ENCODE assay signal across 8 cellular contexts in genomic region chr11:33039274-33040126, GRCh38.
DNase-seq lines count a peak whose midpoint lies in the region; ATAC-seq, FAIRE-seq and TF ChIP-seq lines count a peak whose summit lies in the region.

TSS of gene TCP11L1 (plus strand) at chr11:33039572. CDS start at chr11:33043774, 4,202 bp downstream.

- H3K4me1 ChIP-seq in OCI-LY1 (ENCODE audit: insufficient read depth, low read length, severe bottlenecking) = peaks cover 19% of the 10 kb centered on the region

- no peak for FAIRE-seq in D721Med (lab: Jason Lieb, UNC)

- H3K9me2 ChIP-seq in OCI-LY1 (ENCODE audit: low read depth, low read length) = no peaks in the 10 kb centered on the region

- H4K20me1 ChIP-seq in OCI-LY1 (ENCODE audit: insufficient read depth, low read length) = no peaks in the 10 kb centered on the region

- H3K9me3 ChIP-seq in OCI-LY1 (ENCODE audit: low read length) = no peaks in the 10 kb centered on the region

- H3F3A ChIP-seq in OCI-LY1 (ENCODE audit: insufficient read depth, low read length) = no peaks in the 10 kb centered on the region

- ATAC-seq in GM21423 (IDR thresholded peaks at IDR 0.05; ENCODE audit: unreplicated experiment) = peak; percentile 78

- H3K27me3 ChIP-seq in OCI-LY1 (ENCODE audit: insufficient read depth, low read length) = no peaks in the 10 kb centered on the region

- peak within 1 kb of the TSS; percentile 76 for H3K9ac ChIP-seq in OCI-LY1 (ENCODE audit: low read length)

- H3K4me2 ChIP-seq in OCI-LY1 (ENCODE audit: low read length) = peak within 1 kb of the TSS; percentile 80

- peak within 1 kb of the TSS; percentile 69 for H3K27ac ChIP-seq in OCI-LY1 (ENCODE audit: low read depth, low read length, poor library complexity, severe bottlenecking)

- H3K4me3 ChIP-seq in OCI-LY1 (ENCODE audit: low read depth, low read length, poor library complexity, severe bottlenecking) (peak within 1 kb of the TSS; percentile 86), epithelial cell of esophagus (ENCODE audit: low read length) (peak within 1 kb of the TSS; percentile 84)

- peak within 1 kb of the TSS; percentile 67 for H2AFZ ChIP-seq in OCI-LY1 (ENCODE audit: low read length)

- peak; percentile 51 for DNase-seq in D721Med (ENCODE audit: insufficient read length, low spot score)
- peak in 65 of 76 experiments; percentile 10 to 97 (median 78) for DNase-seq in HUDEP-2 (lab: John Stamatoyannopoulos, UW; ENCODE audit: unreplicated experiment in 76 of 76)
- DNase-seq in activated T-cell treated with anti-CD3 and anti-CD28 coated beads for 1 hour (ENCODE audit: low read depth) = peak; percentile 69
- peak; percentile 81 for DNase-seq in epithelial cell of esophagus (ENCODE audit: low read depth)
- peak; percentile 93 for DNase-seq in middle frontal gyrus (ENCODE audit: extremely low spot score, low spot score)
- DNase-seq in stimulated activated CD8-positive, alpha-beta memory T cell treated with anti-CD3 and anti-CD28 coated beads, Interleukin-4, amount 100 ng/mL, for 1 hour (ENCODE audit: low read depth in 2 of 2, low spot score in 1 of 2) = peak; percentile 50 to 66

- no peak for TF ChIP-seq CTCF in D721Med (IDR thresholded peaks at IDR 0.05; ENCODE audit: insufficient read depth, missing control alignments)
- TF ChIP-seq CTCF in OCI-LY1 (IDR thresholded peaks at IDR 0.05; ENCODE audit: low read length) = no peak
- TF ChIP-seq CTCF in epithelial cell of esophagus (IDR thresholded peaks at IDR 0.05; ENCODE audit: insufficient read depth, low read depth, low read length, missing control alignments) = no peak

- peaks cover 5% of the 10 kb centered on the region; the same call in 1 of the 2 replicates for H3K36me3 ChIP-seq in OCI-LY1 (ENCODE audit: insufficient read depth, low read length)

- H3K79me2 ChIP-seq in OCI-LY1 (ENCODE audit: insufficient read depth, low read length) = no peaks in the 10 kb centered on the region

Comparison
In these comparisons a context has a peak if more than half of its experiments do, and no peak if none do; other contexts are left out.
1. Peak in every context shown above with its lines: DNase-seq, ATAC-seq, H3K4me3 ChIP-seq and H3K27ac ChIP-seq.